8 cellular contexts compared by ENCODE assay signal in the genomic region with DNA sequence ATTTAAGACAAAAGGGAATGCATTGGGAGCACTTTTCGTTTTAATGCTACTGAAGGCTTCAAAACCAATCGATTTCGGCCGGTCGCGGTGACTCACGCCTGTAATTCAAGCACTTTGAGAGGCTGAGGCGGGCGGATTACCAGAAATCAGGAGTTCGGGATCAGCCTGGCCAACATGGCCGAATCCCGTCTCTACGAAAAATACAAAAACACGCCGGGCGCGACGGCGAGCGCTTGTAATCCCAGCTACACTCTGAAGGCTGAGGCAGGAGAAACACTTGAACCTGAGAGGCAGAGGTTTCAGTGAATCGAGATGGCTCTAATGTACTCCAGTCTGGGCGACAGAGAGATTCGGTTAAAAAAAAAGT. TPM values are rescaled to one million over a fixed set of nuclear protein-coding genes. Genes with fewer than 3 reads are reported as not detected.
A peak's percentile ranks its signal among the peaks of the same experiment; 100 is the strongest.
DNase-seq lines count a peak whose midpoint lies in the region; ATAC-seq and TF ChIP-seq lines count a peak whose summit lies in the region.

No MANE protein-coding gene starts in this region.

- H3K36me3 ChIP-seq in ectodermal cell (ENCODE audit: control insufficient read depth, insufficient read depth, low read length): no peaks in the 10 kb centered on the region
- no peaks in the 10 kb centered on the region for H3K36me3 ChIP-seq in mesenchymal stem cell (ENCODE audit: control insufficient read depth in 1 of 2, insufficient read depth in 2 of 2, low read depth in 1 of 2, low read length in 2 of 2)

- H3K79me1 ChIP-seq in mesenchymal stem cell (replicated peaks; ENCODE audit: low read length, poor library complexity, severe bottlenecking): no peaks in the 10 kb centered on the region

- H3K4ac ChIP-seq in mesenchymal stem cell (ENCODE audit: low read depth in 1 of 2, low read length in 2 of 2): peak overlapping the region; percentile 42 to 83

- H2AFZ ChIP-seq in mesenchymal stem cell (ENCODE audit: low read depth, low read length): no peak overlapping the region

- H2BK12ac ChIP-seq in mesenchymal stem cell (ENCODE audit: low read length in 2 of 2): peak overlapping the region in 1 of 2 experiments; percentile 45

- peak overlapping the region; percentile 99 for H3K27ac Mint-ChIP-seq in activated B cell treated with CpG ODN at 0.5 μM for 24 hours
- peak overlapping the region; percentile 99 for H3K27ac Mint-ChIP-seq in stimulated activated naive CD8-positive, alpha-beta T cell treated with anti-CD3 and anti-CD28 coated beads, Interleukin-15, Interleukin-2, amounts not matched to agents 100 ng/mL and 50 ng/mL, for 24 hours

- ATAC-seq in GM19372 (IDR thresholded peaks at IDR 0.05; ENCODE audit: low read depth, unreplicated experiment) (peak; percentile 6), HG03571 (IDR thresholded peaks at IDR 0.05; ENCODE audit: unreplicated experiment) (peak; percentile 9), activated B cell treated with CpG ODN at 0.5 μM for 24 hours (ENCODE audit: low read depth) (no peak)

- H3K9ac ChIP-seq in mesenchymal stem cell (ENCODE audit: low read length): peak overlapping the region; percentile 95

- POLR2A ChIA-PET in activated B cell treated with CpG ODN at 0.5 μM for 24 hours (lab: Charles Lee): interaction anchor here (0.6 to 6.7 kb wide), 56 partner anchors 10 to 1873 kb away, joined by 3 to 164 read pairs (median 10); a partner anchor contains a TSS

- H3K9me3 ChIP-seq in ectodermal cell (ENCODE audit: control insufficient read depth, low read length) (no peaks in the 10 kb centered on the region), mesenchymal stem cell (ENCODE audit: control insufficient read depth, low read length) (no peaks in the 10 kb centered on the region)

- H3K27me3 Mint-ChIP-seq in activated B cell treated with CpG ODN at 0.5 μM for 24 hours: no peaks in the 10 kb centered on the region
- H3K27me3 Mint-ChIP-seq in stimulated activated naive CD8-positive, alpha-beta T cell treated with anti-CD3 and anti-CD28 coated beads, Interleukin-15, Interleukin-2, amounts not matched to agents 100 ng/mL and 50 ng/mL, for 24 hours: no peaks in the 10 kb centered on the region

- H3K4me3 ChIP-seq in ectodermal cell (ENCODE audit: insufficient read depth, low read depth, low read length): peak overlapping the region; percentile 22
- peak overlapping the region; percentile 36 to 88 for H3K4me3 ChIP-seq in mesenchymal stem cell (ENCODE audit: insufficient read depth in 1 of 2, low read depth in 1 of 2, low read length in 2 of 2)

- H3K27me3 ChIP-seq in ectodermal cell (ENCODE audit: control insufficient read depth, insufficient read depth, low read length, poor library complexity, severe bottlenecking) (no peaks in the 10 kb centered on the region), mesenchymal stem cell (ENCODE audit: control insufficient read depth in 1 of 2, insufficient read depth in 1 of 2, low read length in 2 of 2) (no peaks in the 10 kb centered on the region)

- H4K8ac ChIP-seq in mesenchymal stem cell (ENCODE audit: low read length): peak overlapping the region; percentile 93

- no peak overlapping the region for H3K14ac ChIP-seq in mesenchymal stem cell (ENCODE audit: low read length in 2 of 2)

- H4K91ac ChIP-seq in mesenchymal stem cell (ENCODE audit: low read length): peak overlapping the region; percentile 83

- peak overlapping the region; percentile 83 for H2BK5ac ChIP-seq in mesenchymal stem cell (ENCODE audit: low read depth, low read length, poor library complexity, severe bottlenecking)

- H3K27ac ChIP-seq in ectodermal cell (ENCODE audit: insufficient read depth, low read depth, low read length, poor library complexity, severe bottlenecking) (peak overlapping the region; percentile 64), mesenchymal stem cell (ENCODE audit: low read length, poor library complexity, severe bottlenecking) (peak overlapping the region; percentile 95)

- peak overlapping the region; percentile 92 for H2AK5ac ChIP-seq in mesenchymal stem cell (ENCODE audit: low read length, severe bottlenecking)

- H3K4me3 Mint-ChIP-seq in activated B cell treated with CpG ODN at 0.5 μM for 24 hours: peak overlapping the region; percentile 96
- peak overlapping the region; percentile 96 for H3K4me3 Mint-ChIP-seq in stimulated activated naive CD8-positive, alpha-beta T cell treated with anti-CD3 and anti-CD28 coated beads, Interleukin-15, Interleukin-2, amounts not matched to agents 100 ng/mL and 50 ng/mL, for 24 hours

- H3K36me3 Mint-ChIP-seq in activated B cell treated with CpG ODN at 0.5 μM for 24 hours (ENCODE audit: low read depth): peaks cover 16% of the 10 kb centered on the region
- no peaks in the 10 kb centered on the region for H3K36me3 Mint-ChIP-seq in stimulated activated naive CD8-positive, alpha-beta T cell treated with anti-CD3 and anti-CD28 coated beads, Interleukin-15, Interleukin-2, amounts not matched to agents 100 ng/mL and 50 ng/mL, for 24 hours (ENCODE audit: low read depth)

- peaks cover 34% of the 10 kb centered on the region for H3K4me1 Mint-ChIP-seq in activated B cell treated with CpG ODN at 0.5 μM for 24 hours
- H3K4me1 Mint-ChIP-seq in stimulated activated naive CD8-positive, alpha-beta T cell treated with anti-CD3 and anti-CD28 coated beads, Interleukin-15, Interleukin-2, amounts not matched to agents 100 ng/mL and 50 ng/mL, for 24 hours (ENCODE audit: low read depth): peaks cover 54% of the 10 kb centered on the region

- peak overlapping the region; percentile 46 for H2BK15ac ChIP-seq in mesenchymal stem cell (ENCODE audit: low read depth, poor library complexity, severe bottlenecking)

- peaks cover 12% of the 10 kb centered on the region for H3K4me1 ChIP-seq in ectodermal cell (ENCODE audit: control insufficient read depth, insufficient read depth, low read length)
- H3K4me1 ChIP-seq in mesenchymal stem cell (ENCODE audit: control insufficient read depth, insufficient read depth, low read depth, low read length): peaks cover 2% of the 10 kb centered on the region

- DNase-seq in Ammon's horn (ENCODE audit: low spot score): peak; percentile 18
- DNase-seq in activated B cell treated with CpG ODN at 0.5 μM for 24 hours: peak; percentile 51
- DNase-seq in mesenchymal stem cell: peak; percentile 86
- DNase-seq in DMS114 treated with DMSO at 0.1 percent for 48 hours (lab: John Stamatoyannopoulos, UW; ENCODE audit: unreplicated experiment): no peak

- peak overlapping the region in 1 of 2 experiments; percentile 98 for H3K23ac ChIP-seq in mesenchymal stem cell (ENCODE audit: low read length in 2 of 2)

- intact Hi-C loops in activated B cell treated with CpG ODN at 0.5 μM for 24 hours (cut with micrococcal nuclease): loop anchor here (1.0 to 10.0 kb wide), 11 partner anchors 12 to 1872 kb away; a partner anchor contains a TSS

- peak overlapping the region; percentile 71 to 99 for H3K18ac ChIP-seq in mesenchymal stem cell (ENCODE audit: low read depth in 1 of 2, low read length in 2 of 2)

- no peak for TF ChIP-seq CTCF in activated B cell treated with CpG ODN at 0.5 μM for 24 hours (IDR thresholded peaks at IDR 0.05)

- CTCF ChIA-PET in activated B cell treated with CpG ODN at 0.5 μM for 24 hours (lab: Charles Lee): interaction anchor here (1.1 to 7.6 kb wide), 5 partner anchors 9 to 574 kb away, joined by 3 to 44 read pairs (median 6); a partner anchor contains a TSS

- H3K9me3 Mint-ChIP-seq in activated B cell treated with CpG ODN at 0.5 μM for 24 hours: no peaks in the 10 kb centered on the region
- H3K9me3 Mint-ChIP-seq in stimulated activated naive CD8-positive, alpha-beta T cell treated with anti-CD3 and anti-CD28 coated beads, Interleukin-15, Interleukin-2, amounts not matched to agents 100 ng/mL and 50 ng/mL, for 24 hours: no peaks in the 10 kb centered on the region

- peak overlapping the region; percentile 72 for H3K4me2 ChIP-seq in mesenchymal stem cell (ENCODE audit: low read length, poor library complexity, severe bottlenecking)

- H2BK120ac ChIP-seq in mesenchymal stem cell (ENCODE audit: low read depth, low read length): peak overlapping the region; percentile 64

- 76 to 86% methylated on average over 23 of the region's 23 CpGs for WGBS in ectodermal cell, 2 experiments
- under 1% methylated on average over 22 of the region's 23 CpGs for WGBS in mesenchymal stem cell

RNA-seq across cellular contexts. Expression of a gene that starts 58.4 kb away (rescaled TPM):
- total RNA-seq in activated B cell treated with CpG ODN at 0.5 μM for 24 hours: 31.7 and 36.8 TPM in 2 replicates
- 0.28 TPM for polyA plus RNA-seq in ectodermal cell (2013, experiment 1 of 4)
- polyA plus RNA-seq in ectodermal cell (2013, experiment 2 of 4): 0.37 TPM
- 0.27 TPM for polyA plus RNA-seq in ectodermal cell (2013, experiment 3 of 4)
- 0.24 TPM for polyA plus RNA-seq in ectodermal cell (2013, experiment 4 of 4)
- 12.8 TPM for polyA plus RNA-seq in mesenchymal stem cell (2013, experiment 1 of 2)
- 12.3 TPM for polyA plus RNA-seq in mesenchymal stem cell (2013, experiment 2 of 2)
